Comparison of ENCODE assay signal across 1 cellular context in the genomic region with DNA sequence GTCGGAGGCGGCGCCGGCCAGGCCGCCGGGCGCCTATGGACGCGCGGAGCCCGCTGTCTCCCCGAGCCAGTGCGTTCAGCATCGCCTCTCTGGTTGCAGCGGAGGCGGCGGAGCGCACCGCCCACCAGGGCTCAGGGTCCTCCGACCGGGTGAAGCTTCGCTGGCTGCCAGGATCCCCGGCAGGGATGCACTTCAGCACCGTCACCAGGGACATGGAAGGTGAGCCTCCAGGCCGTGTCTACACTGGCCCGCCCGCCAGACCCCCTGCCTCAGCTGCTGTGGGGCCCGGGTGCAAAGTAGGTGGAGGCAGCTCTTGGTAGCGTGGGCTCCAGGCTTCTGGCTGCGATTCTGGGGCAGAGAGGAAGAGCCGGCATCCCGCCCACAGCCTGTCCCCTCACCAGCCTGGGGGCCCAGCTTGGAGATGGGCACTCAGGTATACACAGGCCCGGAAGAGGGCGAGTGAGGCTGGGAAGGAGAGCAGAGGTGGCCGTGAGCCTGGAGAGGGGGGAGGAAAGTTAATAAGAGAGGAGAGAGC.
TF ChIP-seq lines count a peak whose summit lies in the region.

No MANE protein-coding gene starts in this region.

TF ChIP-seq in IMR-90, 13 proteins besides CTCF, POLR2A, EP300 and RAD21:
- TF ChIP-seq MXI1 (IDR thresholded peaks at IDR 0.05; ENCODE audit: borderline replicate concordance, low read depth, low read length) (no peak), ELK1 (IDR thresholded peaks at IDR 0.05; ENCODE audit: borderline replicate concordance, low read depth, low read length) (no peak), USF2 (IDR thresholded peaks at IDR 0.05; ENCODE audit: low read depth, low read length) (no peak), NFE2L2 (IDR thresholded peaks at IDR 0.05; ENCODE audit: low read depth, low read length) (no peak), FOS (IDR thresholded peaks at IDR 0.05; ENCODE audit: low read depth, low read length) (no peak), SMC3 (IDR thresholded peaks at IDR 0.05; ENCODE audit: low read depth, low read length) (no peak)
